In the genomic region with DNA sequence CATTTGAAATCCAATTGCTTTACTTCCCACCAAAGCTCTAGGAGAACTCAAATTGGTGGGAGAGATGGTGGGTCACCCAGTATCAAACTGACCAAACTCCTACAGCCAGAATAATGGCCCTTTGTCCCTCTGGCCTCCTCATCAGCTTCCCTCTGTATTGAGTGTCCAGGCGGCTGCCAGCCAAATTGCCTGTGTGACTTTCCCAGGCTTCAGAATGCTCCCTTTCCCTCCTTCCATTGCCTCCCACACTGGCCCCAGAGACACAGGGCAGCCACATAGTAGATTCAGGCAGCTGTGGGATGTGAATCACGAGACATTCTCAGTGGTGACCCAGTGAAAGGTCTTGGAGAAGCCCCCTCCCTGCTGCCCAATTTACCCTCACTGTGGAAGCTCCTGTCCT, we compare ENCODE assay signal across 22 cellular contexts. TPM values are rescaled to one million over a fixed set of nuclear protein-coding genes. Genes with fewer than 3 reads are reported as not detected.
DNase-seq lines count a peak whose midpoint lies in the region; ATAC-seq, FAIRE-seq and TF ChIP-seq lines count a peak whose summit lies in the region.
"Had no signal": no experiment of that assay in that cellular context is flagged by ENCODE, and none has a peak within 500 bp of the region (broad histone marks: within the 10 kb centered on the region; RNA-seq: fewer than 3 reads in every experiment).

No MANE protein-coding gene starts in this region.

- no peak overlapping the region for H3K4me3 Mint-ChIP-seq in CD4-positive, alpha-beta T cell
- H3K4me3 Mint-ChIP-seq: activated CD4-positive, alpha-beta T cell treated with anti-CD3 and anti-CD28 coated beads, Interleukin-2, amount 10 ng/mL, durations not matched to agents 24 days and 14 days; T-helper 1 cell treated with Interleukin-12 subunit alpha and Interleukin-12 subunit beta and Interleukin-4 antibody, amounts not matched to agents 30 μg/mL and 1 μg/mL, for 36 hours had no signal

- no peaks in the 10 kb centered on the region for H3K9me3 ChIP-seq in A549
- no peaks in the 10 kb centered on the region for H3K9me3 ChIP-seq in CD4-positive, alpha-beta T cell (ENCODE audit: control insufficient read depth, low read length)
- H3K9me3 ChIP-seq: BLaER1 treated with 17β-estradiol and CSF1 and Interleukin-3, amounts not matched to agents 10 nM and 100 nM; breast epithelium; vagina had no signal

- no peaks in the 10 kb centered on the region for H3K4me1 Mint-ChIP-seq in CD4-positive, alpha-beta T cell (ENCODE audit: low read depth)
- H3K4me1 Mint-ChIP-seq: activated CD4-positive, alpha-beta T cell treated with anti-CD3 and anti-CD28 coated beads, Interleukin-2, amount 10 ng/mL, durations not matched to agents 24 days and 14 days had no signal

- H3K4me3 ChIP-seq in A549, result no peak overlapping the region
- H3K4me3 ChIP-seq: BLaER1 treated with 17β-estradiol and CSF1 and Interleukin-3, amounts not matched to agents 10 nM and 100 nM; breast epithelium; lung; vagina had no signal

- TF ChIP-seq CTCF in A549 (IDR thresholded peaks at IDR 0.05) (no peak), RWPE1 (conservative IDR thresholded peaks at IDR 0.05; ENCODE audit: low read depth) (no peak)
- no peak for TF ChIP-seq CTCF in CD4-positive, alpha-beta T cell (IDR thresholded peaks at IDR 0.05)

- H3K4me2 ChIP-seq in A549, result 0 out of 3 replicates have a peak overlapping the region, but pooled peaks have one; percentile 11
- H3K4me2 ChIP-seq: BLaER1 treated with 17β-estradiol and CSF1 and Interleukin-3, amounts not matched to agents 10 nM and 100 nM had no signal

- WGBS in A549 (ENCODE audit: missing lambda C conversion rate), result 63% methylated on average over 2 of the region's 2 CpGs

- no peaks in the 10 kb centered on the region for H3K27me3 Mint-ChIP-seq in CD4-positive, alpha-beta T cell
- H3K27me3 Mint-ChIP-seq: activated CD4-positive, alpha-beta T cell treated with anti-CD3 and anti-CD28 coated beads, Interleukin-2, amount 10 ng/mL, durations not matched to agents 24 days and 14 days had no signal

- no peak for TF ChIP-seq POLR2A in A549 (IDR thresholded peaks at IDR 0.05; ENCODE audit: low read length)

- TF ChIP-seq EP300 in A549 (IDR thresholded peaks at IDR 0.05), result no peak

- CTCF ChIA-PET in A549 (lab: Yijun Ruan, JAX), result interaction anchor here (0.5 to 7.5 kb wide), 6 partner anchors 9 to 152 kb away, joined by 3 to 82 read pairs (median 6); a partner anchor contains a TSS
- CTCF ChIA-PET in RWPE1 (lab: Yijun Ruan, JAX), result interaction anchor here (0.6 to 1.0 kb wide), 3 partner anchors 10 to 44 kb away, joined by 3 to 4 read pairs (median 4); no protein-coding TSS in a partner anchor
- CTCF ChIA-PET in CD4-positive, alpha-beta T cell (lab: Charles Lee), result interaction anchor here (2.2 kb wide), 1 partner anchor 38 kb away, joined by 5 read pairs; a partner anchor contains a TSS

- intact Hi-C loops in CD4-positive, alpha-beta T cell (cut with DNase I, micrococcal nuclease), result no loop called here

- H3K27ac ChIP-seq in A549 (peak overlapping the region; percentile 90 to 95), RWPE1 (peak overlapping the region; percentile 72; the same call in 1 of the 2 replicates)
- no peak overlapping the region for H3K27ac ChIP-seq in CD4-positive, alpha-beta T cell (ENCODE audit: low read depth, low read length)
- H3K27ac ChIP-seq: BLaER1 treated with 17β-estradiol and CSF1 and Interleukin-3, amounts not matched to agents 10 nM and 100 nM; breast epithelium; parathyroid adenoma; vagina had no signal

- H3K4me1 ChIP-seq in A549, result peaks cover 68% of the 10 kb centered on the region
- H3K4me1 ChIP-seq: breast epithelium, parathyroid adenoma had no signal

- H3K27ac Mint-ChIP-seq in CD4-positive, alpha-beta T cell, result no peak overlapping the region
- H3K27ac Mint-ChIP-seq: activated CD4-positive, alpha-beta T cell treated with anti-CD3 and anti-CD28 coated beads, Interleukin-2, amount 10 ng/mL, durations not matched to agents 24 days and 14 days; T-helper 1 cell treated with Interleukin-12 subunit alpha and Interleukin-12 subunit beta and Interleukin-4 antibody, amounts not matched to agents 30 μg/mL and 1 μg/mL, for 36 hours had no signal

- DNase-seq in A549 (ENCODE audit: low read depth in 1 of 2, low spot score in 1 of 2) (no peak), RWPE1 (ENCODE audit: low spot score) (no peak), globus pallidus (ENCODE audit: low spot score) (peak; percentile 72), occipital lobe (lab: John Stamatoyannopoulos, UW) (peak; percentile 17), SHP77 treated with DMSO at 0.1 percent for 48 hours (lab: John Stamatoyannopoulos, UW) (no peak)
- no peak for DNase-seq in CD4-positive, alpha-beta T cell
- DNase-seq: ACHN; activated CD4-positive, alpha-beta T cell treated with anti-CD3 and anti-CD28 coated beads, Interleukin-2, amount 10 ng/mL, durations not matched to agents 24 days and 14 days; cortex of kidney; NCI-H2081 treated with DMSO at 0.1 percent for 48 hours; NK-92 treated with Interleukin-12 subunit alpha and Interleukin-12 subunit beta, amount 100 ng/mL, for 24 hours had no signal

- no peaks in the 10 kb centered on the region for H3K36me3 Mint-ChIP-seq in CD4-positive, alpha-beta T cell (ENCODE audit: low read depth)

- POLR2A ChIA-PET in A549 (lab: Yijun Ruan, JAX), result interaction anchor here (8.6 kb wide), 1 partner anchor 13 kb away, joined by 53 read pairs; a partner anchor contains a TSS
- POLR2A ChIA-PET in RWPE1 (lab: Yijun Ruan, JAX; ENCODE audit: low non-redundant PET), result no interaction called here
- POLR2A ChIA-PET in CD4-positive, alpha-beta T cell (lab: Charles Lee), result no interaction called here

- ATAC-seq in A549, result no peak
- ATAC-seq in GM21786 (IDR thresholded peaks at IDR 0.05; ENCODE audit: unreplicated experiment), result no peak
- ATAC-seq in CD4-positive, alpha-beta T cell (ENCODE audit: poor library complexity), result no peak
- ATAC-seq in HG02885 (IDR thresholded peaks at IDR 0.05; ENCODE audit: poor library complexity, unreplicated experiment), result no peak
- ATAC-seq: Panc1 had no signal

- no peaks in the 10 kb centered on the region for H3K27me3 ChIP-seq in CD4-positive, alpha-beta T cell (ENCODE audit: control insufficient read depth, insufficient read depth, low read length)
- H3K27me3 ChIP-seq: BLaER1 treated with 17β-estradiol and CSF1 and Interleukin-3, amounts not matched to agents 10 nM and 100 nM; breast epithelium; vagina had no signal

- TF ChIP-seq RAD21 in A549 (conservative IDR thresholded peaks at IDR 0.05 in 1 of 2, IDR thresholded peaks at IDR 0.05 in 1 of 2), result no peak

- H3K9me3 Mint-ChIP-seq in CD4-positive, alpha-beta T cell, result no peaks in the 10 kb centered on the region
- H3K9me3 Mint-ChIP-seq: activated CD4-positive, alpha-beta T cell treated with anti-CD3 and anti-CD28 coated beads, Interleukin-2, amount 10 ng/mL, durations not matched to agents 24 days and 14 days; T-helper 1 cell treated with Interleukin-12 subunit alpha and Interleukin-12 subunit beta and Interleukin-4 antibody, amounts not matched to agents 30 μg/mL and 1 μg/mL, for 36 hours had no signal

- no peak for FAIRE-seq in A549 (lab: Jason Lieb, UNC)
- FAIRE-seq: H54, islet of Langerhans had no signal

TF ChIP-seq in A549, 52 proteins besides CTCF, POLR2A, EP300 and RAD21:
- no peak for TF ChIP-seq JUN (IDR thresholded peaks at IDR 0.05)
- TF ChIP-seq ZFP36 (IDR thresholded peaks at IDR 0.05; ENCODE audit: borderline replicate concordance, partially characterized antibody), result no peak
- TF ChIP-seq, protein P1, sequence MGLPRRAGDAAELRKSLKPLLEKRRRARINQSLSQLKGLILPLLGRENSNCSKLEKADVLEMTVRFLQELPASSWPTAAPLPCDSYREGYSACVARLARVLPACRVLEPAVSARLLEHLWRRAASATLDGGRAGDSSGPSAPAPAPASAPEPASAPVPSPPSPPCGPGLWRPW (IDR thresholded peaks at IDR 0.05), result no peak
- no peak for TF ChIP-seq RARB (CRISPR knock-in tag; IDR thresholded peaks at IDR 0.05)
- TF ChIP-seq HOXB13 (CRISPR knock-in tag; IDR thresholded peaks at IDR 0.05; ENCODE audit: low read depth), result no peak
- no peak for TF ChIP-seq NPAS2 (CRISPR knock-in tag; IDR thresholded peaks at IDR 0.05; ENCODE audit: borderline replicate concordance)
- TF ChIP-seq EHMT2 (IDR thresholded peaks at IDR 0.05; ENCODE audit: low read depth), result no peak
- TF ChIP-seq, protein P2, sequence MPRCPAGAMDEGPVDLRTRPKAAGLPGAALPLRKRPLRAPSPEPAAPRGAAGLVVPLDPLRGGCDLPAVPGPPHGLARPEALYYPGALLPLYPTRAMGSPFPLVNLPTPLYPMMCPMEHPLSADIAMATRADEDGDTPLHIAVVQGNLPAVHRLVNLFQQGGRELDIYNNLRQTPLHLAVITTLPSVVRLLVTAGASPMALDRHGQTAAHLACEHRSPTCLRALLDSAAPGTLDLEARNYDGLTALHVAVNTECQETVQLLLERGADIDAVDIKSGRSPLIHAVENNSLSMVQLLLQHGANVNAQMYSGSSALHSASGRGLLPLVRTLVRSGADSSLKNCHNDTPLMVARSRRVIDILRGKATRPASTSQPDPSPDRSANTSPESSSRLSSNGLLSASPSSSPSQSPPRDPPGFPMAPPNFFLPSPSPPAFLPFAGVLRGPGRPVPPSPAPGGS (IDR thresholded peaks at IDR 0.05), result no peak
- no peak for TF ChIP-seq CHD2 (IDR thresholded peaks at IDR 0.05; ENCODE audit: low read length, partially characterized antibody)
- no peak for TF ChIP-seq ZNF302 (CRISPR knock-in tag; IDR thresholded peaks at IDR 0.05)
- TF ChIP-seq FOSL2 (IDR thresholded peaks at IDR 0.05), result no peak
- TF ChIP-seq FOSL2 (CRISPR knock-in tag; IDR thresholded peaks at IDR 0.05), result no peak

RNA-seq across cellular contexts. Expression of a gene that starts 12.7 kb away (rescaled TPM):
- polyA plus RNA-seq in A549 (2011; rRNA removed) (262 and 285 TPM in 2 replicates), A549 (2017; fragmentation: RNase III; extraction: RNeasy Plus Mini Kit Qiagen cat#74134 plus additional on column Dnase treatment) (273 to 292 TPM (median 276 TPM) in 3 replicates)
- 127 and 130 TPM in 2 replicates for polyA plus RNA-seq in A549 (2012; cell fraction: cytosol; rRNA removed)
- polyA plus RNA-seq in A549 (2012; cell fraction: nucleus; rRNA removed), result 60.2 and 94.6 TPM in 2 replicates
- 73.4 and 85.0 TPM in 2 replicates for polyA minus RNA-seq in A549 (2011; rRNA and poly(A)+ RNA removed)
- 126 TPM for total RNA-seq in occipital lobe
- 100 to 1,000 TPM; 141 to 147 TPM for total RNA-seq in CD4-positive, alpha-beta T cell

RNA-seq across cellular contexts. Expression of a gene that starts 37.9 kb away (rescaled TPM):
- polyA plus RNA-seq in A549 (2011; rRNA removed), result 9.5 and 9.8 TPM in 2 replicates
- polyA plus RNA-seq in A549 (2012; cell fraction: cytosol; rRNA removed), result 57.8 and 74.6 TPM in 2 replicates
- 174 and 265 TPM in 2 replicates for polyA plus RNA-seq in A549 (2012; cell fraction: nucleus; rRNA removed)
- 31.3 to 35.3 TPM (median 34.2 TPM) in 3 replicates for polyA plus RNA-seq in A549 (2017; fragmentation: RNase III; extraction: RNeasy Plus Mini Kit Qiagen cat#74134 plus additional on column Dnase treatment)
- 2.1 and 3.2 TPM in 2 replicates for polyA minus RNA-seq in A549 (2011; rRNA and poly(A)+ RNA removed)
- 19.7 TPM for total RNA-seq in occipital lobe
- 10 to 100 TPM in 1 of 2 experiments, 1 to 10 TPM in 1; 9.5 to 10.5 TPM for total RNA-seq in CD4-positive, alpha-beta T cell

Comparison
In these comparisons a context has a peak if more than half of its experiments do, and no peak if none do; other contexts are left out.
1. DNase-seq: peak in globus pallidus (single experiment) and occipital lobe (single experiment); none in A549 (0 of 2), RWPE1 (single experiment), CD4-positive, alpha-beta T cell (0 of 10) and SHP77 treated with DMSO at 0.1 percent for 48 hours (single experiment).